In genomic region chr9:8816361-8816760, GRCh38 we compare ENCODE assay signal across 13 cellular contexts.
DNase-seq lines count a peak whose midpoint lies in the region; ATAC-seq and TF ChIP-seq lines count a peak whose summit lies in the region.
"Had no signal": no experiment of that assay in that cellular context is flagged by ENCODE, and none has a peak within 500 bp of the region (broad histone marks: within the 10 kb centered on the region; RNA-seq: fewer than 3 reads in every experiment).

No MANE protein-coding gene starts in this region.

- CTCF ChIA-PET in HEK293T (lab: Yijun Ruan, JAX), result interaction anchor here (0.6 kb wide), 1 partner anchor 1062 kb away, joined by 3 read pairs; no protein-coding TSS in a partner anchor

- no peaks in the 10 kb centered on the region for H3K36me3 ChIP-seq in kidney epithelial cell (ENCODE audit: control insufficient read depth, insufficient read depth, low read length)
- H3K36me3 ChIP-seq: neutrophil had no signal

- H3K4me3 ChIP-seq in kidney epithelial cell (ENCODE audit: low read depth, low read length), result no peak overlapping the region
- H3K4me3 ChIP-seq: skin epidermis had no signal

- POLR2A ChIA-PET in HEK293T (lab: Yijun Ruan, JAX), result no interaction called here

- no peaks in the 10 kb centered on the region for H3K27me3 ChIP-seq in kidney epithelial cell (ENCODE audit: control insufficient read depth, insufficient read depth, low read length)
- H3K27me3 ChIP-seq: neutrophil had no signal

- ATAC-seq in GM18873 (IDR thresholded peaks at IDR 0.05; ENCODE audit: low FRiP score, unreplicated experiment) (no peak), GM21528 (IDR thresholded peaks at IDR 0.05; ENCODE audit: low FRiP score, unreplicated experiment) (no peak)
- ATAC-seq: stimulated activated naive CD8-positive, alpha-beta T cell treated with anti-CD3 and anti-CD28 coated beads, Interleukin-15, amount 100 ng/mL, for 72 hours had no signal

- no peak for TF ChIP-seq CTCF in kidney epithelial cell (IDR thresholded peaks at IDR 0.05; ENCODE audit: insufficient read depth, low read length, poor library complexity, severe bottlenecking)

- DNase-seq in COLO829 (ENCODE audit: low spot score) (peak; percentile 1), HEK293T (ENCODE audit: extremely low spot score) (peak; percentile 5), NCI-H774 (lab: John Stamatoyannopoulos, UW) (peak; percentile 38), kidney epithelial cell (ENCODE audit: low read depth) (peak; percentile 29), NAMALWA (ENCODE audit: low spot score) (no peak), NCI-H2029 (lab: John Stamatoyannopoulos, UW) (no peak)
- DNase-seq: activated CD4-positive, alpha-beta T cell treated with anti-CD3 and anti-CD28 coated beads, Interleukin-2, amount 50 U/mL, for 1 hour; NCI-H1436 treated with DMSO at 0.1 percent for 48 hours; stimulated activated naive CD8-positive, alpha-beta T cell treated with anti-CD3 and anti-CD28 coated beads, Interleukin-15, amount 100 ng/mL, for 72 hours had no signal

TF ChIP-seq in HEK293T, 16 proteins besides CTCF, POLR2A, EP300 and RAD21:
- TF ChIP-seq LEF1 (IDR thresholded peaks at IDR 0.05; ENCODE audit: borderline replicate concordance) (no peak), FOXM1 (IDR thresholded peaks at IDR 0.05; ENCODE audit: borderline replicate concordance) (no peak), L3MBTL2 (conservative IDR thresholded peaks at IDR 0.05) (no peak), ARNT (IDR thresholded peaks at IDR 0.05) (no peak), PKNOX1 (IDR thresholded peaks at IDR 0.05) (no peak), SUZ12 (IDR thresholded peaks at IDR 0.05) (no peak), ELF4 (IDR thresholded peaks at IDR 0.05) (no peak), NFRKB (IDR thresholded peaks at IDR 0.05) (no peak), FOXA1 (IDR thresholded peaks at IDR 0.05) (no peak), FOXK2 (IDR thresholded peaks at IDR 0.05) (no peak), BHLHE40 (IDR thresholded peaks at IDR 0.05; ENCODE audit: borderline replicate concordance) (no peak), TARDBP (IDR thresholded peaks at IDR 0.05) (no peak), HDGF (IDR thresholded peaks at IDR 0.05; ENCODE audit: borderline replicate concordance) (no peak), CTBP1 (IDR thresholded peaks at IDR 0.05; ENCODE audit: borderline replicate concordance) (no peak), SP1 (IDR thresholded peaks at IDR 0.05) (no peak), ZNF384 (IDR thresholded peaks at IDR 0.05) (no peak)

Comparison
In these comparisons a context has a peak if more than half of its experiments do, and no peak if none do; other contexts are left out.
1. DNase-seq: peak in COLO829 (single experiment), HEK293T (single experiment), NCI-H774 (single experiment) and kidney epithelial cell (single experiment); none in NAMALWA (single experiment) and NCI-H2029 (single experiment).